8 cellular contexts compared by ENCODE assay signal in the genomic region with DNA sequence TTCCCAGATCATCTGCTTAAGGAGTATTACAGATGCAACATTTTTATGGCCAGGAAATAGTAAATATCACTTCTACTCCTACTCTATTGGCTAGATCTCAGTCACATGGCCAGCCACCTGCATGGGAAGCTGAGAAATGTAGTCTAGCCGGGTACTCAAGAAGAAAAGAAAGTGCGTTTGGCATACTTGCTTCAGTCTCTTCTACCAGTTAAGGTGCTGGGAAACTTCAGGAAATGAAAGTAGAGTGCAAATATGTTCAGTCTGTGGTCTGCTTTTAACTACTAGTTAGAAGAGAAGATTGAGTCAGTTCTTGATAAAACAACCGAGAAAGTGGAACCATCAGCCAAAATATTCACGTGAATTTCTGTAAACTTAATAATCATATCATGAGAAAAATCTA.
A peak's percentile ranks its signal among the peaks of the same experiment; 100 is the strongest.
DNase-seq lines count a peak whose midpoint lies in the region; ATAC-seq and TF ChIP-seq lines count a peak whose summit lies in the region.

No MANE protein-coding gene starts in this region.

- no peak for TF ChIP-seq RAD21 in SK-N-SH (IDR thresholded peaks at IDR 0.05; ENCODE audit: low read length)

- no peak for TF ChIP-seq CTCF in GM10266 (IDR thresholded peaks at IDR 0.05; ENCODE audit: control insufficient read depth, insufficient read depth, low read depth, missing control alignments)
- no peak for TF ChIP-seq CTCF in SK-N-SH (IDR thresholded peaks at IDR 0.05)

- no peaks in the 10 kb centered on the region for H3K9me2 ChIP-seq in SK-N-SH

- WGBS in SK-N-SH (ENCODE audit: low lambda C conversion rate), result 92% methylated on average over 4 of the region's 4 CpGs

- CTCF ChIA-PET in SK-N-SH (lab: Yijun Ruan, JAX), result interaction anchor here (1.1 to 4.9 kb wide), 2 partner anchors 13 to 346 kb away, joined by 3 to 21 read pairs; no protein-coding TSS in a partner anchor

- no peaks in the 10 kb centered on the region for H3K9me3 ChIP-seq in SK-N-SH

- H3K9ac ChIP-seq in SK-N-SH, result no peak overlapping the region

- TF ChIP-seq EP300 in SK-N-SH (IDR thresholded peaks at IDR 0.05; ENCODE audit: borderline replicate concordance in 1 of 2, low read depth in 1 of 2, low read length in 1 of 2), result no peak

- intact Hi-C loops in Right ventricle myocardium inferior (cut with DNase I), result no loop called here

- H3K36me3 Mint-ChIP-seq in activated naive CD4-positive, alpha-beta T cell treated with anti-CD3 and anti-CD28 coated beads, Interleukin-2, amount 50 U/mL, for 72 hours, result peaks cover 0 to 6% of the 10 kb centered on the region in 2 donors

- DNase-seq in GM10266 (ENCODE audit: extremely low spot score) (peak; percentile 41), COLO829 (ENCODE audit: low spot score) (no peak), Right ventricle myocardium inferior (ENCODE audit: missing footprints) (no peak), SK-N-SH (no peak), GF-D8 (lab: John Stamatoyannopoulos, UW) (no peak)
- peak in 1 of 2 donors; percentile 31 for DNase-seq in activated naive CD4-positive, alpha-beta T cell treated with anti-CD3 and anti-CD28 coated beads, Interleukin-2, amount 50 U/mL, for 72 hours (ENCODE audit: low spot score in 2 of 2)

- no peaks in the 10 kb centered on the region for H3K79me2 ChIP-seq in SK-N-SH (ENCODE audit: insufficient read depth)

- no peak overlapping the region for H3K27ac ChIP-seq in SK-N-SH (ENCODE audit: low read depth in 2 of 2, low read length in 1 of 2)

- H3K4me3 ChIP-seq in SK-N-SH (ENCODE audit: low read depth in 2 of 2, low read length in 1 of 2), result no peak overlapping the region

- H4K20me1 ChIP-seq in SK-N-SH (ENCODE audit: insufficient read depth), result no peaks in the 10 kb centered on the region

- ATAC-seq in GM19455 (IDR thresholded peaks at IDR 0.05; ENCODE audit: unreplicated experiment) (peak; percentile 99), HG03342 (IDR thresholded peaks at IDR 0.05; ENCODE audit: unreplicated experiment) (peak; percentile 99), Right ventricle myocardium inferior (no peak)
- peak; percentile 83 to 99 for ATAC-seq in activated naive CD4-positive, alpha-beta T cell treated with anti-CD3 and anti-CD28 coated beads, Interleukin-2, amount 50 U/mL, for 72 hours

- no peak overlapping the region for H2AFZ ChIP-seq in SK-N-SH (ENCODE audit: low read depth)

- H3K9me3 Mint-ChIP-seq in activated naive CD4-positive, alpha-beta T cell treated with anti-CD3 and anti-CD28 coated beads, Interleukin-2, amount 50 U/mL, for 72 hours, result peaks cover 0 to 4% of the 10 kb centered on the region in 2 donors

- no peaks in the 10 kb centered on the region for H3K27me3 ChIP-seq in SK-N-SH (ENCODE audit: insufficient read depth)

- POLR2A ChIA-PET in SK-N-SH (lab: Yijun Ruan, JAX), result no interaction called here

- H3K4me2 ChIP-seq in SK-N-SH, result no peak overlapping the region

- H3K36me3 ChIP-seq in SK-N-SH (replicated peaks in 1 of 2; ENCODE audit: control insufficient read depth in 1 of 2, insufficient read depth in 2 of 2, low read length in 1 of 2), result peaks cover 0 to under 1% of the 10 kb centered on the region in 2 experiments

- peak overlapping the region; percentile 40 to 55 for H3K27ac Mint-ChIP-seq in activated naive CD4-positive, alpha-beta T cell treated with anti-CD3 and anti-CD28 coated beads, Interleukin-2, amount 50 U/mL, for 72 hours

- no peaks in the 10 kb centered on the region for H3F3A ChIP-seq in SK-N-SH (replicated peaks; ENCODE audit: insufficient read depth)

- H3K4me1 ChIP-seq in SK-N-SH (ENCODE audit: control insufficient read depth in 1 of 2, insufficient read depth in 2 of 2, low read depth in 1 of 2, low read length in 1 of 2), result no peaks in the 10 kb centered on the region

TF ChIP-seq in SK-N-SH, 30 proteins besides CTCF, POLR2A, EP300 and RAD21:
- no peak for TF ChIP-seq NRF1 (IDR thresholded peaks at IDR 0.05; ENCODE audit: low read depth, low read length)
- no peak for TF ChIP-seq FOXJ3 (CRISPR knock-in tag; IDR thresholded peaks at IDR 0.05)
- no peak for TF ChIP-seq GATA2 (CRISPR knock-in tag; IDR thresholded peaks at IDR 0.05)
- no peak for TF ChIP-seq EZH2phosphoT487 (IDR thresholded peaks at IDR 0.05; ENCODE audit: borderline replicate concordance, low read depth)
- TF ChIP-seq, protein P1, sequence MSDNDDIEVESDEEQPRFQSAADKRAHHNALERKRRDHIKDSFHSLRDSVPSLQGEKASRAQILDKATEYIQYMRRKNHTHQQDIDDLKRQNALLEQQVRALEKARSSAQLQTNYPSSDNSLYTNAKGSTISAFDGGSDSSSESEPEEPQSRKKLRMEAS (IDR thresholded peaks at IDR 0.05; ENCODE audit: low read depth), result no peak
- TF ChIP-seq, protein P2, sequence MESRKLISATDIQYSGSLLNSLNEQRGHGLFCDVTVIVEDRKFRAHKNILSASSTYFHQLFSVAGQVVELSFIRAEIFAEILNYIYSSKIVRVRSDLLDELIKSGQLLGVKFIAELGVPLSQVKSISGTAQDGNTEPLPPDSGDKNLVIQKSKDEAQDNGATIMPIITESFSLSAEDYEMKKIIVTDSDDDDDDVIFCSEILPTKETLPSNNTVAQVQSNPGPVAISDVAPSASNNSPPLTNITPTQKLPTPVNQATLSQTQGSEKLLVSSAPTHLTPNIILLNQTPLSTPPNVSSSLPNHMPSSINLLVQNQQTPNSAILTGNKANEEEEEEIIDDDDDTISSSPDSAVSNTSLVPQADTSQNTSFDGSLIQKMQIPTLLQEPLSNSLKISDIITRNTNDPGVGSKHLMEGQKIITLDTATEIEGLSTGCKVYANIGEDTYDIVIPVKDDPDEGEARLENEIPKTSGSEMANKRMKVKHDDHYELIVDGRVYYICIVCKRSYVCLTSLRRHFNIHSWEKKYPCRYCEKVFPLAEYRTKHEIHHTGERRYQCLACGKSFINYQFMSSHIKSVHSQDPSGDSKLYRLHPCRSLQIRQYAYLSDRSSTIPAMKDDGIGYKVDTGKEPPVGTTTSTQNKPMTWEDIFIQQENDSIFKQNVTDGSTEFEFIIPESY (IDR thresholded peaks at IDR 0.05; ENCODE audit: borderline replicate concordance, low read depth), result no peak
- no peak for TF ChIP-seq FOXM1 (IDR thresholded peaks at IDR 0.05; ENCODE audit: low read depth)
- TF ChIP-seq USF2 (IDR thresholded peaks at IDR 0.05; ENCODE audit: borderline replicate concordance, low read depth, low read length), result no peak
- TF ChIP-seq, protein P3, sequence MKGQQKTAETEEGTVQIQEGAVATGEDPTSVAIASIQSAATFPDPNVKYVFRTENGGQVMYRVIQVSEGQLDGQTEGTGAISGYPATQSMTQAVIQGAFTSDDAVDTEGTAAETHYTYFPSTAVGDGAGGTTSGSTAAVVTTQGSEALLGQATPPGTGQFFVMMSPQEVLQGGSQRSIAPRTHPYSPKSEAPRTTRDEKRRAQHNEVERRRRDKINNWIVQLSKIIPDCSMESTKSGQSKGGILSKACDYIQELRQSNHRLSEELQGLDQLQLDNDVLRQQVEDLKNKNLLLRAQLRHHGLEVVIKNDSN (IDR thresholded peaks at IDR 0.05; ENCODE audit: borderline replicate concordance, low read depth), result no peak
- no peak for TF ChIP-seq REST (IDR thresholded peaks at IDR 0.05; ENCODE audit: low read depth, low read length)
- TF ChIP-seq TAF1 (IDR thresholded peaks at IDR 0.05; ENCODE audit: borderline replicate concordance, low read depth, low read length), result no peak
- TF ChIP-seq JUND (IDR thresholded peaks at IDR 0.05), result no peak
- TF ChIP-seq TCF12 (IDR thresholded peaks at IDR 0.05), result no peak
TF ChIP-seq in SK-N-SH: peak in this region for 0.
